Comparison of ENCODE assay signal across 8 cellular contexts in the genomic region with DNA sequence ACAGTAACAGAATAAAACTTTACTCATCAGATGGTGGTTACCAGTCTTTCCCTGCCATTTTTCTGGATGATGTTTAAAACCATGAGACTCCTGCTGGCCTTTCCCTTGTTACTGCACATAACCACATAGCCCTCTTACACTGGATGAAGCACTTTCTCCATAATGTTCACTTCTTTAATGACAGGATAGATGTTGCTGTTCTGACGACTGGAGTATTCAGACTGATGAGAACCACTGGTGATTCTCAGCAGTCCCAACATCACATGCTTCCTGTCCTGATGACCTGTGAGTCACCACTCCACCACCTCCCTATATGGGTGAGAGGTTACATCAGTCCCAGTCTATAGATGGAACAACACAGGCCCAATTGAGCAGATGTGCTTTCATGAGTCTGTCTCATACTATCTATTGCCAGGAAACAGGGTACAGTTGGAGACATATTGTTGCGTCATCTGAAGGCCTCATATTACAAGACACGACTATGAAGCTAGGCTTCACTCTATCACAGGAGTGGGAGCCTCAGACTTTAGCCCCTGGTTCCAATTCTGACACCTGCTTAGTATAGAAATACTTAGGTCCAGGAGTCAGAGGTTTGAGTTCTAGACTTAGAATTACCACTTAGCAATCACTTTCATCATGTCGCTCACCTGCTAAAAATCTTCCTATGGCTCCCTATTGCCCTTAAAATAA.
A peak's percentile ranks its signal among the peaks of the same experiment; 100 is the strongest.
DNase-seq lines count a peak whose midpoint lies in the region; ATAC-seq, FAIRE-seq and TF ChIP-seq lines count a peak whose summit lies in the region.

No MANE protein-coding gene starts in this region.

- no peaks in the 10 kb centered on the region for H3K9me3 ChIP-seq in astrocyte (ENCODE audit: insufficient read depth, low read depth, low read length)
- no peaks in the 10 kb centered on the region for H3K9me3 ChIP-seq in prostate gland

- H3K27me3 Mint-ChIP-seq in astrocyte (ENCODE audit: low read depth, unreplicated experiment), result no peaks in the 10 kb centered on the region

- in situ Hi-C loops in GM13976 (cut with MboI; ENCODE audit: low sequenced_read_pairs, unreplicated experiment), result no loop called here

- peak overlapping the region; percentile 43 for H3K4me2 ChIP-seq in astrocyte (ENCODE audit: low read length)

- FAIRE-seq in astrocyte (lab: Jason Lieb, UNC) (peak; percentile 93), urothelium cell line (lab: Jason Lieb, UNC) (peak; percentile 56)

- no peaks in the 10 kb centered on the region for H3K79me2 ChIP-seq in astrocyte (ENCODE audit: insufficient read depth, low read length)

- H3K9me3 Mint-ChIP-seq in astrocyte (ENCODE audit: unreplicated experiment), result no peaks in the 10 kb centered on the region

- WGBS in prostate gland, result 78% methylated on average over 4 of the region's 4 CpGs

- H3K27me3 ChIP-seq in astrocyte (ENCODE audit: insufficient read depth, low read length), result no peaks in the 10 kb centered on the region
- no peaks in the 10 kb centered on the region for H3K27me3 ChIP-seq in prostate gland (replicated peaks; ENCODE audit: insufficient read depth)

- TF ChIP-seq CTCF in 22Rv1 (IDR thresholded peaks at IDR 0.05) (peak; percentile 21; the same call in 1 of the 2 replicates), GM13976 (IDR thresholded peaks at IDR 0.05; ENCODE audit: borderline replicate concordance, control extremely low read depth, extremely low read depth, insufficient read depth, missing control alignments) (no peak), astrocyte (IDR thresholded peaks at IDR 0.05; ENCODE audit: insufficient read depth, low read depth, low read length) (peak; percentile 44), prostate gland (IDR thresholded peaks at IDR 0.05) (no peak)

- H2AFZ ChIP-seq in astrocyte (ENCODE audit: low read depth, low read length), result peak overlapping the region; percentile 12

- H3K36me3 ChIP-seq in astrocyte (ENCODE audit: insufficient read depth, low read length) (no peaks in the 10 kb centered on the region), prostate gland (no peaks in the 10 kb centered on the region)

- ATAC-seq in HG02798 (IDR thresholded peaks at IDR 0.05; ENCODE audit: poor library complexity, unreplicated experiment) (peak; percentile 89), left colon (peak; percentile 63)

- H3K4me3 Mint-ChIP-seq in astrocyte (ENCODE audit: unreplicated experiment), result peak overlapping the region; percentile 1

- H3K4me1 ChIP-seq in astrocyte (ENCODE audit: insufficient read depth, low read length) (peaks cover 13% of the 10 kb centered on the region), prostate gland (replicated peaks) (no peaks in the 10 kb centered on the region)

- no peaks in the 10 kb centered on the region for H4K20me1 ChIP-seq in astrocyte (ENCODE audit: insufficient read depth, low read length)

- peaks cover 37% of the 10 kb centered on the region for H3K4me1 Mint-ChIP-seq in astrocyte (ENCODE audit: low read depth, unreplicated experiment)

- H3K4me3 ChIP-seq in astrocyte (ENCODE audit: insufficient read depth, low read depth, low read length) (no peak overlapping the region), prostate gland (no peak overlapping the region)

- H3K27ac ChIP-seq in 22Rv1, result no peak overlapping the region
- peak overlapping the region; percentile 43 for H3K27ac ChIP-seq in astrocyte (ENCODE audit: low read depth, low read length)
- no peak overlapping the region for H3K27ac ChIP-seq in prostate gland

- no peak overlapping the region for H3K9ac ChIP-seq in astrocyte (ENCODE audit: low read length)

- no peak for TF ChIP-seq POLR2A in prostate gland (IDR thresholded peaks at IDR 0.05)

- H3K36me3 Mint-ChIP-seq in astrocyte (ENCODE audit: low read depth, unreplicated experiment), result no peaks in the 10 kb centered on the region

- intact Hi-C loops in left colon (cut with DNase I, micrococcal nuclease), result no loop called here
- intact Hi-C loops in prostate gland (cut with DNase I), result loop anchor here (10.0 kb wide), 1 partner anchor 147 kb away; the partner anchor contains the start of gene KLF7

- DNase-seq in GM13976 (ENCODE audit: low spot score) (peak; percentile 80), NCI-H2227 treated with DMSO at 0.1 percent for 48 hours (lab: John Stamatoyannopoulos, UW) (peak; percentile 90), astrocyte (ENCODE audit: low read depth) (peak; percentile 85), left colon (peak in 1 of 2 donors; percentile 44), urothelium cell line (ENCODE audit: low spot score) (peak; percentile 73), prostate gland (ENCODE audit: low spot score) (no peak)

- peak overlapping the region; percentile 96 for H3K27ac Mint-ChIP-seq in astrocyte (ENCODE audit: unreplicated experiment)

Comparison
In these comparisons a context has a peak if more than half of its experiments do, and no peak if none do; other contexts are left out.
1. CTCF ChIP-seq: peak in 22Rv1 (single experiment) and astrocyte (single experiment); none in GM13976 (single experiment) and prostate gland (0 of 4).